1 cellular context compared by ENCODE assay signal in the genomic region with DNA sequence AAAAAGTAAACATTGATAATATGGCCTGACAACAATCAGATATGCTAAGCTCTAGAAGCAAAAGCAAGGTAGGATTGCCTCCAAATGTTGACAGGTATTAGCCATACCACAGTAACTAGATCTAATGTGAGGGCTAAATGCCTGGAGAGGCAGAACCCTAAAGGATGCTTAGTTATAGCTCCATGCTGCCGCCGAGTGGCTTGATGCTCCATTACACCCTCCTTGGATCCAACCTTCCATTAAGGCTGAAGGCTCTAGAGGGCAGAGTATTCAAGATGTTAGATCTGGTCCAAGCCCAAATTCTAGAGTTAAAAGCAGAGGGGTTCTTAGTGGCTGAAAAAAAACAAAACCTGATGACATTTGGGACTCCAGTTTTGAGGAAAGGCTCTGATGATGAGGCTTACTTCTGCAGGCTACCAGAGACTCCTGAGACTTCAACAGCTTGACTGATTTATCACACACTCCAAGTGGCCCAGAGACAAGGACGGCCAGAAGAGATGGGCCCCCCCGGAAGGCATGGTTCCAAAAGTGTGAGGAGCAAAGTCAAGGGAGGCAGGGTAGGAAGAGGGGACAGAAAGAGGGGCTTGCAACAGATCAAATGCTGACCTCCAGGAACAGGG.
TF ChIP-seq lines count a peak whose summit lies in the region.

No MANE protein-coding gene starts in this region.

TF ChIP-seq in IMR-90, 13 proteins besides CTCF, POLR2A, EP300 and RAD21:
- TF ChIP-seq SMC3 (IDR thresholded peaks at IDR 0.05; ENCODE audit: low read depth, low read length) (peak; percentile 65), CEBPB (IDR thresholded peaks at IDR 0.05; ENCODE audit: low read depth, low read length) (no peak)
